ENCODE assay signal across 13 cellular contexts in the genomic region with DNA sequence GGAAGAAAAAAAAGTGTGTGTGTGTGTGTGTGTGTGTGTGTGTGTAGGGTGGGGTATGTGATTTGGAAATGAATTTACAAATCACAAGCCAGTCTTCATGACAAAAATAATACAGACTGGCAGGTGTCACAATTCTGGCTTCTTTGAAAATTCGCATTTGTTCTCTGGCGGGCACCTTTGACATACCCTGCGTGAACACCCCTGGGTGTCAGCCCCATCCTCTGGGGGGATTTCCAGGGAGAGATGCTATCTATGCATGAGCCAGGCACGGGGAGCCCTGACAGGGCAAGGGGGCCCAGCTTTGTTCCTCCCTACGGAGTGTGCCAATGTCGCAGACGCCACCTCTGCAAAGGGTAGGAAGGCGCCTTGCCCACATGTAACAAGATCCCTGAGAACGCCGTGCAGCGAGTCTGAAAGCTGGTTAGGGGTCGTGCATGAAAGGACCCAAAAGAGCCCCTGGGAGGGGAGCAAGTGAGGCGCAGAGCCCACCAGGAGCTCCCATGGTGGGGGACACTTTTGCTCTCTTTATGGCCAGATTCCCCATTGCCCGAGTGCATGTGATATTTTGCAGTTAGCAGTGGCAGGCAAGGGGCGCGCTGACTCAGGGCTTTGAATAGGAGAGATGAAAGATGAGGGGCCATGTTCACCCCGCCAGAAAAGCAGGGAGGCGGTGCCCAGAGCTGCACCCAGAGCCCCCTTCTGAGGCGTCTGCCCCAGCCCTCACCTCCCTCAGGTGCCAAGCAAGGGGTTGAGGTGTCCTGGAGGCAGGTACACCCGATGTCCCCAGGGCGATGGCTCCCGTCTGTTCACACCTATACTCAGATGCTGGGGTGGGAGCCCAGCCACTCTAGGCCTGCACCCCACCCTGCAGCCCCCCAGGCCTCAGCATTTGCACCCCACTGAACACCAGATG. TPM values are rescaled to one million over a fixed set of nuclear protein-coding genes. Genes with fewer than 3 reads are reported as not detected.
DNase-seq lines count a peak whose midpoint lies in the region; ATAC-seq and TF ChIP-seq lines count a peak whose summit lies in the region.
"Had no signal": no experiment of that assay in that cellular context is flagged by ENCODE, and none has a peak within 500 bp of the region (broad histone marks: within the 10 kb centered on the region; RNA-seq: fewer than 3 reads in every experiment).

No MANE protein-coding gene starts in this region.

- peaks cover under 1% of the 10 kb centered on the region for H3K36me3 ChIP-seq in CD8-positive, alpha-beta memory T cell (ENCODE audit: insufficient read depth, low read length)
- H3K36me3 ChIP-seq in A673 (ENCODE audit: insufficient read depth, low read length, poor library complexity, severe bottlenecking): peaks cover 10% of the 10 kb centered on the region

- peak; percentile 75 to 95 (median 91) for DNase-seq in CD8-positive, alpha-beta memory T cell
- DNase-seq in T-helper 17 cell (peak; percentile 61 to 81 (median 69)), posterior vena cava (ENCODE audit: low spot score) (peak; percentile 42), A673 (ENCODE audit: low spot score) (no peak), NCI-H2081 treated with DMSO at 0.1 percent for 48 hours (lab: John Stamatoyannopoulos, UW) (no peak), sciatic nerve (ENCODE audit: low spot score) (no peak), NOMO-1 (lab: John Stamatoyannopoulos, UW; ENCODE audit: unreplicated experiment in 2 of 2) (no peak)
- peak; percentile 64 for DNase-seq in activated gamma-delta T cell treated with anti-CD3 and anti-CD28 coated beads, Interleukin-2, amount 50 U/mL, for 16 hours (ENCODE audit: low read depth)
- DNase-seq: NCI-H226, SHP77 treated with DMSO at 0.1 percent for 48 hours had no signal

- CTCF ChIA-PET in CD8-positive, alpha-beta memory T cell (lab: Charles Lee): interaction anchor here (1.3 to 15.2 kb wide), 4 partner anchors 12 to 123 kb away, joined by 7 to 403 read pairs (median 84); a partner anchor contains a TSS
- CTCF ChIA-PET in A673 (lab: Charles Lee): no interaction called here

- H3K27ac ChIP-seq in CD8-positive, alpha-beta memory T cell (ENCODE audit: low read depth, low read length): peak overlapping the region; percentile 84
- H3K27ac ChIP-seq in A673 (ENCODE audit: low read depth, low read length, poor library complexity, severe bottlenecking): no peak overlapping the region

- H3K4me3 ChIP-seq in CD8-positive, alpha-beta memory T cell (ENCODE audit: low read length): peak overlapping the region; percentile 40
- H3K4me3 ChIP-seq in A673 (ENCODE audit: low read depth, low read length, poor library complexity, severe bottlenecking): no peak overlapping the region
- H3K4me3 ChIP-seq: coronary artery, left lung had no signal

- H3K27me3 Mint-ChIP-seq in CD8-positive, alpha-beta memory T cell: peaks cover 0 to 7% of the 10 kb centered on the region in 2 donors
- H3K27me3 Mint-ChIP-seq in T-helper 17 cell: no peaks in the 10 kb centered on the region
- H3K27me3 Mint-ChIP-seq: progenitor cell of endocrine pancreas had no signal

- peaks cover 0 to 42% (median 17%) of the 10 kb centered on the region in 3 donors for H3K4me1 Mint-ChIP-seq in CD8-positive, alpha-beta memory T cell
- peaks cover 57% of the 10 kb centered on the region for H3K4me1 Mint-ChIP-seq in T-helper 17 cell

- POLR2A ChIA-PET in CD8-positive, alpha-beta memory T cell (lab: Charles Lee): interaction anchor here (0.8 to 20.9 kb wide), 6 partner anchors 12 to 102 kb away, joined by 3 to 1176 read pairs (median 55); a partner anchor contains a TSS
- POLR2A ChIA-PET in A673 (lab: Charles Lee; ENCODE audit: low non-redundant PET): no interaction called here

- intact Hi-C loops in posterior vena cava (cut with DNase I) (no loop called here), A673 (cut with micrococcal nuclease; ENCODE audit: unreplicated experiment) (no loop called here), sciatic nerve (cut with DNase I) (no loop called here)

- no peaks in the 10 kb centered on the region for H3K9me3 ChIP-seq in CD8-positive, alpha-beta memory T cell (ENCODE audit: low read length)
- H3K9me3 ChIP-seq in T-helper 17 cell (ENCODE audit: control insufficient read depth, low read length, poor library complexity, severe bottlenecking) (no peaks in the 10 kb centered on the region), A673 (ENCODE audit: low read depth, low read length, poor library complexity, severe bottlenecking) (no peaks in the 10 kb centered on the region)
- H3K9me3 ChIP-seq: left lung had no signal

- no peak for TF ChIP-seq CTCF in A673 (conservative IDR thresholded peaks at IDR 0.05; ENCODE audit: low read depth, low read length)

- H3K4me1 ChIP-seq in CD8-positive, alpha-beta memory T cell (ENCODE audit: insufficient read depth, low read length): peaks cover 96% of the 10 kb centered on the region
- no peaks in the 10 kb centered on the region for H3K4me1 ChIP-seq in A673 (ENCODE audit: insufficient read depth, low read length, poor library complexity, severe bottlenecking)

- BruUV-seq in A673 (replicated peaks; lab: Mats Ljungman, UMichigan): no TSS peak

- H3K27me3 ChIP-seq in CD8-positive, alpha-beta memory T cell (ENCODE audit: insufficient read depth, low read length, poor library complexity, severe bottlenecking): no peaks in the 10 kb centered on the region
- H3K27me3 ChIP-seq in A673 (replicated peaks; ENCODE audit: insufficient read depth, low read depth, low read length, poor library complexity): no peaks in the 10 kb centered on the region
- H3K27me3 ChIP-seq: left lung had no signal

- H3K36me3 Mint-ChIP-seq in CD8-positive, alpha-beta memory T cell: peaks cover 0 to 11% (median 0%) of the 10 kb centered on the region in 3 donors
- H3K36me3 Mint-ChIP-seq in T-helper 17 cell (ENCODE audit: low read depth): no peaks in the 10 kb centered on the region

- ATAC-seq in T-helper 17 cell: peak; percentile 61
- no peak for ATAC-seq in sciatic nerve
- ATAC-seq: left lung had no signal

- peaks cover 0 to 1% (median 0%) of the 10 kb centered on the region in 5 donors for H3K9me3 Mint-ChIP-seq in CD8-positive, alpha-beta memory T cell

- no peak overlapping the region for H3K4me3 Mint-ChIP-seq in CD8-positive, alpha-beta memory T cell
- no peak overlapping the region for H3K4me3 Mint-ChIP-seq in T-helper 17 cell

- H3K27ac Mint-ChIP-seq in CD8-positive, alpha-beta memory T cell: no peak overlapping the region
- H3K27ac Mint-ChIP-seq in T-helper 17 cell: no peak overlapping the region
- H3K27ac Mint-ChIP-seq: progenitor cell of endocrine pancreas had no signal

RNA-seq across cellular contexts. Expression of a gene that starts 45.3 kb away (rescaled TPM):
- total RNA-seq in CD8-positive, alpha-beta memory T cell: 10 to 100 TPM; 33.7 to 37.5 TPM
- 219 TPM for polyA plus RNA-seq in CD8-positive, alpha-beta memory T cell
- total RNA-seq in T-helper 17 cell (100 to 1,000 TPM; 465 to 578 TPM), posterior vena cava (100 to 1,000 TPM in 1 of 2 donors, 10 to 100 TPM in 1; 97.8 to 208 TPM), A673 (2021) (1.9 and 2.1 TPM in 2 replicates), sciatic nerve (105 TPM)

Comparison
In these comparisons a context has a peak if more than half of its experiments do, and no peak if none do; other contexts are left out.
1. DNase-seq: peak in CD8-positive, alpha-beta memory T cell (5 of 5), T-helper 17 cell (3 of 3), activated gamma-delta T cell treated with anti-CD3 and anti-CD28 coated beads, Interleukin-2, amount 50 U/mL, for 16 hours (single experiment) and posterior vena cava (single experiment); none in A673 (single experiment), NCI-H2081 treated with DMSO at 0.1 percent for 48 hours (single experiment), sciatic nerve (single experiment) and NOMO-1 (0 of 2).
2. RNA of a gene that starts 45.3 kb away (total RNA-seq): 465 to 578 TPM in T-helper 17 cell, 97.8 to 208 TPM in posterior vena cava, 105 TPM in sciatic nerve (single experiment) and 33.7 to 37.5 TPM in CD8-positive, alpha-beta memory T cell; 1.9 to 2.1 TPM in A673; every median in the first group is over 10 times any median in the second.